Comparison of ENCODE assay signal across 23 cellular contexts in the genomic region with DNA sequence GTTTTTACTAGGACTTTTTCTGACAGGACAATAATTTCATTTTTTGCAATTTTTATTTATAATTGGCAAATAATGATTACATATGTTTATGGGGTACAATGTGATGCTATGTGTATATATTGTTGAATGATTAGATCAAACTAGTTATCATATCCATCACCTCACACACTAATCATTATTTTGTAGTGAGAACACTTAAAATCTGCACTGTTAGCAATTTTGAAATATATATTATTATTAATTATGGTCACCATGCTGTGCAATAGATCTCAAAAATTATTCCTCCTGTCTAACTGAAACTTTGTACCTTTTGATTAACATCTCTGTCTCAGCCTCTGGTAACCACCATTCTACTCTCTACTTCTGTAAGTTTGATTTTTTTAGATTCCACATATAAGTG.
"Had no signal": no experiment of that assay in that cellular context is flagged by ENCODE, and none has a peak within 500 bp of the region (broad histone marks: within the 10 kb centered on the region; RNA-seq: fewer than 3 reads in every experiment).

No MANE protein-coding gene starts in this region.

- FAIRE-seq: endothelial cell of umbilical vein, frontal cortex, keratinocyte had no signal

- H3K4me3 ChIP-seq: coronary artery, dorsolateral prefrontal cortex, esophagus muscularis mucosa, gastroesophageal sphincter, heart left ventricle, hepatocyte, left lung, lower lobe of right lung, mucosa of descending colon had no signal

- H3K27ac Mint-ChIP-seq: immature natural killer cell, mesothelial cell of epicardium had no signal

- H3K36me3 Mint-ChIP-seq: immature natural killer cell, mesothelial cell of epicardium, naive B cell had no signal

- DNase-seq: dermis blood vessel endothelial cell; dorsolateral prefrontal cortex; effector CD4-positive, alpha-beta T cell; effector memory CD4-positive, alpha-beta T cell; foreskin keratinocyte; heart left ventricle; hypothalamus; immature natural killer cell; left cardiac atrium; left lung; lower lobe of right lung; mesenchymal stem cell; mucosa of descending colon; naive B cell had no signal

- H3K4me2 ChIP-seq: hepatocyte had no signal

- H2AFZ ChIP-seq: hepatocyte had no signal

- H3K4me3 Mint-ChIP-seq: immature natural killer cell, mesothelial cell of epicardium, naive B cell had no signal

- ATAC-seq: foreskin keratinocyte, gastroesophageal sphincter, heart left ventricle, left cardiac atrium, left lung, left ventricle myocardium superior, lower lobe of right lung, mucosa of descending colon had no signal

- H3K4me1 ChIP-seq: foreskin keratinocyte, left lung, lower lobe of right lung had no signal

- H3K9me3 ChIP-seq: esophagus muscularis mucosa, gastroesophageal sphincter, heart left ventricle, left lung, lower lobe of right lung, mucosa of descending colon had no signal

- H3K36me3 ChIP-seq: esophagus muscularis mucosa, gastroesophageal sphincter, heart left ventricle, left lung, lower lobe of right lung had no signal

- H3K27ac ChIP-seq: coronary artery, dorsolateral prefrontal cortex, esophagus muscularis mucosa, foreskin keratinocyte, gastroesophageal sphincter, heart left ventricle, hepatocyte, left lung, lower lobe of right lung had no signal

- H3K27me3 Mint-ChIP-seq: naive B cell had no signal

- H3K27me3 ChIP-seq: dorsolateral prefrontal cortex, esophagus muscularis mucosa, foreskin keratinocyte, gastroesophageal sphincter, heart left ventricle, hepatocyte, left lung had no signal

- H3K79me2 ChIP-seq: hepatocyte had no signal
